Comparison of ENCODE assay signal across 8 cellular contexts in the genomic region with DNA sequence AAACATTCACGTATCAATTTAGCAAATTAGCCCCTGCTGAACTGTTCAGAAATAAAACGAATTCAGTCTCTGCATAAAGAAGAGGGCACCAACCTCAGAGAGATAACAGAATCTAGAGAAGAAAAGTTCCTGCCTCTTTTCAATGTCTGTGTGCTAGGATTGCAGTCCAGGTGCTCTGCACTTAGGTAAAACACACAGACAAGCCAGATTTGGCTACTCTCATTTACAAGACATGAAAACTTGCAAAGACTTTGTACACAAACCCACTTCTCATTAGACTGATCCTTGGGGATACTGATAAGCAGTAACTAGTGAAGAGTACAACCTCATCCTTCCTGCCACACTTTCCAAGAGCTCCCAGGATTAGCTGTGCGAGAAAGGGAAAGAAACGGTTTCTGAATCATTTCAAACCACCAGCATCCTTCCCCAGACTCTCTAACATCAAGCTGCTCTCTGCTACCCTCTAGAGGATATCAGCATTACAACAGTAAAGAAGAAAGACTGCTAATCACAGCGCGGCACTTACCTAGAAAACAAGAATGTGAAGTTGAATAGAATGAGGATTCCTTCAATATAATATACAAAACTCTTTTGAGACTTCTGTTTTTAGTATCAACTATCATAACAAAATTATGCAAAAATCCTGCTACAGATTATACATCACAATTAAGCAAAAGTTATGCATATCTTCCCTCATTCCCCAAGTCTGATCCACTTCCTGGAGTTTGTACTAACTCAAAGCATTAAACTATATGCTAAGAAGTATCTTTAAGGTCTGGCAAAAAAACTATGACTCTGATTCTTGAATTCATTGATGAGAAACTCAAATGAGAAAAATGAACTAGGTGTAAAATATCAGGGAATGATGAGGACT.
A peak's percentile ranks its signal among the peaks of the same experiment; 100 is the strongest.
DNase-seq lines count a peak whose midpoint lies in the region; ATAC-seq and TF ChIP-seq lines count a peak whose summit lies in the region.

No MANE protein-coding gene starts in this region.

- DNase-seq in Ammon's horn (ENCODE audit: low spot score) (peak; percentile 84), GM13976 (ENCODE audit: low spot score) (peak; percentile 62), M059J (ENCODE audit: low read depth) (peak; percentile 58), SW480 (ENCODE audit: low spot score) (peak; percentile 60), foreskin fibroblast (peak; percentile 55 to 84), omental fat pad (ENCODE audit: low spot score) (no peak)
- no peak for DNase-seq in activated CD8-positive, alpha-beta memory T cell treated with anti-CD3 and anti-CD28 coated beads, Interleukin-2, amount 50 U/mL, for 48 hours

- peak; percentile 76 for TF ChIP-seq CTCF in GM13976 (IDR thresholded peaks at IDR 0.05; ENCODE audit: borderline replicate concordance, control extremely low read depth, extremely low read depth, insufficient read depth, missing control alignments)
- peak; percentile 85 for TF ChIP-seq CTCF in foreskin fibroblast (IDR thresholded peaks at IDR 0.05; ENCODE audit: low read depth, low read length)
- no peak for TF ChIP-seq CTCF in omental fat pad (IDR thresholded peaks at IDR 0.05)

- in situ Hi-C loops in GM13976 (cut with MboI; ENCODE audit: low sequenced_read_pairs, unreplicated experiment), result loop anchor here (25.0 kb wide), 1 partner anchor 1195 kb away; no protein-coding TSS in a partner anchor

- no peak overlapping the region for H3K4me3 ChIP-seq in foreskin fibroblast (ENCODE audit: low read depth in 1 of 2, low read length in 2 of 2)

- peak; percentile 93 for ATAC-seq in HG02588 (IDR thresholded peaks at IDR 0.05; ENCODE audit: unreplicated experiment)
- ATAC-seq in omental fat pad (ENCODE audit: low FRiP score), result peak; percentile 64

Comparison
In these comparisons a context has a peak if more than half of its experiments do, and no peak if none do; other contexts are left out.
1. DNase-seq: peak in Ammon's horn (single experiment), GM13976 (single experiment), M059J (single experiment), SW480 (single experiment) and foreskin fibroblast (2 of 2); none in omental fat pad (single experiment) and activated CD8-positive, alpha-beta memory T cell treated with anti-CD3 and anti-CD28 coated beads, Interleukin-2, amount 50 U/mL, for 48 hours (single experiment).
2. CTCF ChIP-seq: peak in GM13976 (single experiment) and foreskin fibroblast (single experiment); none in omental fat pad (0 of 3).